In the genomic region with DNA sequence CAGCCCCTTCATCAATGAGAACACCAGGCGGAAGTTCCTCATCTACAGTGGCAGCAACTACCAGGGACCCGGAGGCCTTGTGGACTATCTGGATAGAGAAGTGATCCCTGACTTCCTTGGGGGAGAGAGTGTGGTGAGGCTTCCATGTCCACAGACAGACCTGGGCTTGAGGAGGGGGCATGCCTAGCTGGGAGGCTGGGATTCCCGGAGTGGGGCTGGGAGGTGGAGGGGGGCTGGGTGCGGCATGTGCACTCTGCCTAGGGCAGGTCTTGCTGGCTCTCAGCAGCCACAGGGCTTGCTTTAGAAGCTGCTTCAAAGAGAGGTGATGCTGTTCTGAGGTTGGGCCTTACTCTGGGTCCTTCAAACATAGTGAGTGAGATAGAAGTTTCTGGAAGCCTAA, we compare ENCODE assay signal across 29 cellular contexts. TPM values are rescaled to one million over a fixed set of nuclear protein-coding genes. Genes with fewer than 3 reads are reported as not detected.
A peak's percentile ranks its signal among the peaks of the same experiment; 100 is the strongest.
DNase-seq lines count a peak whose midpoint lies in the region; ATAC-seq and TF ChIP-seq lines count a peak whose summit lies in the region.
"Had no signal": no experiment of that assay in that cellular context is flagged by ENCODE, and none has a peak within 500 bp of the region (broad histone marks: within the 10 kb centered on the region; RNA-seq: fewer than 3 reads in every experiment).

No MANE protein-coding gene starts in this region.

- intact Hi-C loops in left ventricle myocardium inferior (cut with micrococcal nuclease) (no loop called here), right cardiac atrium (cut with DNase I) (no loop called here)

- TF ChIP-seq EP300 in tibial nerve (IDR thresholded peaks at IDR 0.05) = no peak

- no peak for ATAC-seq in right cardiac atrium
- peak; percentile 16 for ATAC-seq in foreskin keratinocyte
- ATAC-seq: HCT116 had no signal

- H3K36me3 ChIP-seq in left ventricle myocardium inferior (peaks cover 18% of the 10 kb centered on the region), tibial nerve (no peaks in the 10 kb centered on the region)
- H3K36me3 ChIP-seq: SJSA1 had no signal

- H3K9me3 ChIP-seq in left ventricle myocardium inferior (replicated peaks) = no peaks in the 10 kb centered on the region
- H3K9me3 ChIP-seq in right cardiac atrium (ENCODE audit: control insufficient read depth, low read length) = no peaks in the 10 kb centered on the region
- H3K9me3 ChIP-seq in tibial nerve = no peaks in the 10 kb centered on the region
- H3K9me3 ChIP-seq: SJSA1 had no signal

- 79% methylated on average over 4 of the region's 4 CpGs for WGBS in right cardiac atrium
- 76 to 81% methylated on average over 4 of the region's 4 CpGs for whole genome bisulfite sequencing in tibial nerve, 2 donors

- H3K4me1 ChIP-seq in left ventricle myocardium inferior = peaks cover 17% of the 10 kb centered on the region
- no peaks in the 10 kb centered on the region for H3K4me1 ChIP-seq in right cardiac atrium (ENCODE audit: control insufficient read depth, insufficient read depth, low read length)
- no peaks in the 10 kb centered on the region for H3K4me1 ChIP-seq in foreskin keratinocyte
- no peaks in the 10 kb centered on the region for H3K4me1 ChIP-seq in tibial nerve
- H3K4me1 ChIP-seq: SJSA1 had no signal

- TF ChIP-seq CTCF in left ventricle myocardium inferior (IDR thresholded peaks at IDR 0.05; ENCODE audit: borderline replicate concordance) = no peak
- no peak for TF ChIP-seq CTCF in foreskin keratinocyte (conservative IDR thresholded peaks at IDR 0.05)
- no peak for TF ChIP-seq CTCF in tibial nerve (IDR thresholded peaks at IDR 0.05)

- DNase-seq in left ventricle myocardium inferior = no peak
- DNase-seq in right cardiac atrium = no peak
- no peak for DNase-seq in foreskin keratinocyte
- no peak for DNase-seq in tibial nerve (ENCODE audit: low spot score in 2 of 2)
- no peak for DNase-seq in AG08396 (ENCODE audit: low spot score)
- DNase-seq in activated CD4-positive, alpha-beta T cell treated with anti-CD3 and anti-CD28 coated beads for 48 hours = no peak
- no peak for DNase-seq in NCI-H446 (lab: John Stamatoyannopoulos, UW)
- DNase-seq: ACHN; CD4-positive, CD25-positive, alpha-beta regulatory T cell; COR-L47; DMS53; Karpas-422; NCI-H1092 treated with DMSO at 0.1 percent for 48 hours; NCI-H1436; NCI-H187; NCI-H2081 treated with DMSO at 0.1 percent for 48 hours; NCI-H2171 treated with DMSO at 0.1 percent for 48 hours; NCI-H345; NCI-H524; NCI-H748 treated with DMSO at 0.1 percent for 48 hours; PC-9; Right ventricle myocardium superior had no signal

- no peaks in the 10 kb centered on the region for H3K27me3 ChIP-seq in left ventricle myocardium inferior (ENCODE audit: low read depth)
- H3K27me3 ChIP-seq in right cardiac atrium (ENCODE audit: control insufficient read depth, insufficient read depth) = no peaks in the 10 kb centered on the region
- H3K27me3 ChIP-seq in foreskin keratinocyte = no peaks in the 10 kb centered on the region
- no peaks in the 10 kb centered on the region for H3K27me3 ChIP-seq in tibial nerve

- no peak for TF ChIP-seq POLR2A in tibial nerve (IDR thresholded peaks at IDR 0.05)

- peak overlapping the region; percentile 19 for H3K27ac ChIP-seq in left ventricle myocardium inferior (replicated peaks)
- H3K27ac ChIP-seq in right cardiac atrium (ENCODE audit: low read length) = no peak overlapping the region
- peak overlapping the region; percentile 93 for H3K27ac ChIP-seq in angular gyrus (ENCODE audit: low read depth, low read length)
- H3K27ac ChIP-seq in foreskin keratinocyte = no peak overlapping the region
- peak overlapping the region in 3 of 4 donors; percentile 0 to 80 (median 60) for H3K27ac ChIP-seq in tibial nerve
- H3K27ac ChIP-seq: 22Rv1, PC-9, SJSA1 had no signal

- H3K4me3 ChIP-seq in left ventricle myocardium inferior (no peak overlapping the region), right cardiac atrium (ENCODE audit: low read length) (no peak overlapping the region), tibial nerve (no peak overlapping the region)
- H3K4me3 ChIP-seq: PC-9, SJSA1 had no signal

RNA-seq across cellular contexts. Expression of a gene that starts 27.8 kb away (rescaled TPM):
- total RNA-seq in left ventricle myocardium inferior (6.6 TPM), right cardiac atrium (10 to 100 TPM in 1 of 4 donors, 1 to 10 TPM in 3; 6.0 to 10.0 (median 7.8) TPM), foreskin keratinocyte (11.0 and 12.3 TPM in 2 replicates), tibial nerve (100 to 1,000 TPM in 1 of 4 donors, 10 to 100 TPM in 3; 37.5 to 104 (median 43.8) TPM)
- polyA plus RNA-seq in right cardiac atrium (5.3 TPM), foreskin keratinocyte (10.9 and 11.0 TPM in 2 replicates)

RNA-seq across cellular contexts. Expression of a gene that starts 47.8 kb away (rescaled TPM):
- total RNA-seq in left ventricle myocardium inferior (15.5 TPM), right cardiac atrium (1 to 10 TPM in 3 of 4 donors, under 1 TPM in 1; 0.57 to 3.8 (median 2.1) TPM), foreskin keratinocyte (0.03 TPM in 1 of 2 replicates, not detected in the other), tibial nerve (10 to 100 TPM; 12.0 to 29.0 (median 13.6) TPM)
- polyA plus RNA-seq in right cardiac atrium (1.4 TPM), foreskin keratinocyte (not detected in 2 replicates)
- total RNA-seq: RPMI7951, SJSA1 had no signal
- polyA plus RNA-seq: BJ; CD4-positive, CD25-positive, alpha-beta regulatory T cell had no signal

RNA-seq across cellular contexts. Expression of a gene that starts 59.8 kb away (rescaled TPM):
- total RNA-seq in left ventricle myocardium inferior (5.9 TPM), right cardiac atrium (1 to 10 TPM; 3.2 to 9.7 (median 6.8) TPM), foreskin keratinocyte (not detected in 2 replicates), tibial nerve (10 to 100 TPM in 3 of 4 donors, 1 to 10 TPM in 1; 6.3 to 39.0 (median 17.8) TPM)
- polyA plus RNA-seq in right cardiac atrium (10.9 TPM), foreskin keratinocyte (not detected in 2 replicates)
- total RNA-seq: CD4-positive, CD25-positive, alpha-beta regulatory T cell; HT-29; PC-9; RPMI7951; SJSA1 had no signal
- polyA plus RNA-seq: BJ; CD4-positive, CD25-positive, alpha-beta regulatory T cell had no signal

Comparison
In these comparisons a context has a peak if more than half of its experiments do, and no peak if none do; other contexts are left out.
1. H3K27ac ChIP-seq: peak in left ventricle myocardium inferior (single experiment), angular gyrus (single experiment) and tibial nerve (3 of 4); none in right cardiac atrium (single experiment) and foreskin keratinocyte (single experiment).